In the genomic region with DNA sequence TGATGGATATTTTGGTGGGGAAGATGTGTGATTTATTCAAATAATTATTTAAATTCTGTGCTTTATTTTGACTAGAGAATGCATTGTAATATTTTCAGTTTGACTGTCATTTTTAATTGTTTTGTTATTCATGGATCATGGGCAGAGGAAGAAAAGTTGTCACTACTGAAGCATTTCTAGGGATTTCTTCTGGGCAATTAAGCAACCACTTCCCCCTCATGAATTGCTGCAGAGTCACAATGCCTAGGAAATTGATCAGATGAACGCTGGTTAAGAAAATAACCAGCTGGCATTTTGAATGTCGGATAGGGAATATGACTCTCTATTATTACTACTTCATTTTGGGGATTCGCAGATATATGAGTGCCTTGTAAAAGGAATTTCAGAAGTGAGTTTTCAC, we compare ENCODE assay signal across 28 cellular contexts.
"Had no signal": no experiment of that assay in that cellular context is flagged by ENCODE, and none has a peak within 500 bp of the region (broad histone marks: within the 10 kb centered on the region; RNA-seq: fewer than 3 reads in every experiment).

No MANE protein-coding gene starts in this region.

- DNase-seq: activated CD4-positive, alpha-beta memory T cell treated with anti-CD3 and anti-CD28 coated beads for 36 hours; activated CD4-positive, alpha-beta T cell treated with anti-CD3 and anti-CD28 coated beads for 36 hours; activated CD4-positive, alpha-beta T cell treated with anti-CD3 and anti-CD28 coated beads, Interleukin-2, amount 10 ng/mL, durations not matched to agents 24 days and 14 days; activated CD4-positive, CD25-positive, alpha-beta regulatory T cell; activated CD4-positive, CD25-positive, alpha-beta regulatory T cell treated with anti-CD3 and anti-CD28 coated beads, Interleukin-2, amount 50 U/mL, for 72 hours; activated CD8-positive, alpha-beta memory T cell treated with anti-CD3 and anti-CD28 coated beads, Interleukin-2, amount 10 ng/mL, durations not matched to agents 7 days and 5 days; activated CD8-positive, alpha-beta memory T cell treated with anti-CD3 and anti-CD28 coated beads, Interleukin-2, amount 50 U/mL, for 4 hours; activated CD8-positive, alpha-beta T cell treated with anti-CD3 and anti-CD28 coated beads, Interleukin-2, amount 10 ng/mL, durations not matched to agents 7 days and 5 days; activated effector memory CD4-positive, alpha-beta T cell treated with Interleukin-2 at 50 U/mL for 16 hours; activated gamma-delta T cell treated with Interleukin-2 at 50 U/mL for 16 hours; activated naive CD4-positive, alpha-beta T cell treated with anti-CD3 and anti-CD28 coated beads, Interleukin-2, amount 50 U/mL, for 16 hours; activated naive CD4-positive, alpha-beta T cell treated with Interleukin-2 at 50 U/mL for 16 hours; activated T-cell treated with anti-CD3 and anti-CD28 coated beads, Interleukin-2, amount 50 U/mL, for 1 hour; activated T-cell treated with anti-CD3 and anti-CD28 coated beads, Interleukin-2, amount 50 U/mL, for 48 hours; amniotic stem cell; anterior cingulate cortex; brain microvascular endothelial cell; cortex of kidney; dermis blood vessel endothelial cell; effector CD8-positive, alpha-beta T cell; esophagus squamous epithelium; foreskin melanocyte; head of caudate nucleus; T-helper 1 cell; T-helper 17 cell; T1000 had no signal

- H3K9me3 ChIP-seq: esophagus squamous epithelium, gastroesophageal sphincter had no signal

- H3K27ac ChIP-seq: brain microvascular endothelial cell, epithelial cell of prostate, esophagus squamous epithelium, gastroesophageal sphincter had no signal

- H3K27me3 ChIP-seq: brain microvascular endothelial cell, esophagus squamous epithelium, gastroesophageal sphincter had no signal

- H3K4me3 ChIP-seq: esophagus squamous epithelium, gastroesophageal sphincter had no signal

- H3K36me3 ChIP-seq: brain microvascular endothelial cell, esophagus squamous epithelium, gastroesophageal sphincter had no signal

- H3K4me1 ChIP-seq: esophagus squamous epithelium, gastroesophageal sphincter had no signal
